ENCODE assay signal across 9 cellular contexts in the genomic region with DNA sequence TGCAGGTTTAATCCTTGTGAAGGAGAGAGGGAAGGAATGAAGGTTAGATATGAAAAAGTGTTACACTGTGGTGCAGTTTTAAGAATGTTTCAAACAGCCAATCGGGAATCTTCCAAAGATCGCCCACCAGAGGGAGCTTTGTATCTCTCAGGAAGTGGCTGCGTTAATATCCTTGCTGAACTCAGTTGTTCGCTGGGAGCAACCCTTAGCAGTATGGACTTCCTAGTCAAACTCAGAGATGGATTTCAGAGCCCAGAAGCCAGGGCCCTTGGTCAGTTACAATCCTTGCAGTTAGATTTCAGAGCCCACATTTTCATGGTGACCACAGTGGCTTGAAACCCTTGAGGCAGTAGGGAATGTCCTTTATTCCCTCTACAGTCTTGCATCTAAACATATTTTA.
DNase-seq lines count a peak whose midpoint lies in the region; ATAC-seq, FAIRE-seq and TF ChIP-seq lines count a peak whose summit lies in the region.
"Had no signal": no experiment of that assay in that cellular context is flagged by ENCODE, and none has a peak within 500 bp of the region (broad histone marks: within the 10 kb centered on the region; RNA-seq: fewer than 3 reads in every experiment).

No MANE protein-coding gene starts in this region.

- no peak overlapping the region for H3K4me3 Mint-ChIP-seq in activated CD8-positive, alpha-beta T cell treated with anti-CD3 and anti-CD28 coated beads for 36 hours
- H3K4me3 Mint-ChIP-seq: CD4-positive, CD25-positive, alpha-beta regulatory T cell had no signal

- no peaks in the 10 kb centered on the region for H3K4me1 Mint-ChIP-seq in activated CD8-positive, alpha-beta T cell treated with anti-CD3 and anti-CD28 coated beads for 36 hours (ENCODE audit: low read depth)

- DNase-seq in NOMO-1 treated with DMSO at 0.1 percent for 48 hours (lab: John Stamatoyannopoulos, UW; ENCODE audit: unreplicated experiment) (peak; percentile 28), NOMO-1 treated with dmso at 0.1 percent for 144 hours (lab: John Stamatoyannopoulos, UW; ENCODE audit: unreplicated experiment) (no peak), NB4 (ENCODE audit: low read depth) (peak; percentile 49), inferior parietal cortex (ENCODE audit: extremely low spot score) (peak; percentile 43), urothelium cell line (ENCODE audit: low spot score) (peak; percentile 21), DMS79 (lab: John Stamatoyannopoulos, UW) (no peak), NCI-H226 (no peak)
- peak; percentile 13 for DNase-seq in activated CD8-positive, alpha-beta T cell treated with anti-CD3 and anti-CD28 coated beads for 36 hours

- no peak overlapping the region for H3K27ac Mint-ChIP-seq in activated CD8-positive, alpha-beta T cell treated with anti-CD3 and anti-CD28 coated beads for 36 hours
- H3K27ac Mint-ChIP-seq: CD4-positive, CD25-positive, alpha-beta regulatory T cell had no signal

- no peak for TF ChIP-seq POLR2A in NB4 (IDR thresholded peaks at IDR 0.05; ENCODE audit: extremely low read depth, insufficient read length)

- H3K9me3 Mint-ChIP-seq in activated CD8-positive, alpha-beta T cell treated with anti-CD3 and anti-CD28 coated beads for 36 hours: no peaks in the 10 kb centered on the region

- intact Hi-C loops in activated CD8-positive, alpha-beta T cell treated with anti-CD3 and anti-CD28 coated beads for 36 hours (cut with micrococcal nuclease): no loop called here

- H3K4me3 ChIP-seq in NB4 (ENCODE audit: low read depth, low read length): no peak overlapping the region

- H3K36me3 Mint-ChIP-seq in activated CD8-positive, alpha-beta T cell treated with anti-CD3 and anti-CD28 coated beads for 36 hours (ENCODE audit: low read depth): no peaks in the 10 kb centered on the region
- H3K36me3 Mint-ChIP-seq: CD4-positive, CD25-positive, alpha-beta regulatory T cell had no signal

- ATAC-seq in activated CD8-positive, alpha-beta T cell treated with anti-CD3 and anti-CD28 coated beads for 36 hours: no peak

- no peaks in the 10 kb centered on the region for H3K27me3 Mint-ChIP-seq in activated CD8-positive, alpha-beta T cell treated with anti-CD3 and anti-CD28 coated beads for 36 hours
- H3K27me3 Mint-ChIP-seq: CD4-positive, CD25-positive, alpha-beta regulatory T cell had no signal

- FAIRE-seq in urothelium cell line (lab: Jason Lieb, UNC): no peak

- CTCF ChIA-PET in activated CD8-positive, alpha-beta T cell treated with anti-CD3 and anti-CD28 coated beads for 36 hours (lab: Charles Lee): interaction anchor here (0.9 to 1.2 kb wide), 2 partner anchors 9 to 10 kb away, joined by 3 read pairs; no protein-coding TSS in a partner anchor

- POLR2A ChIA-PET in activated CD8-positive, alpha-beta T cell treated with anti-CD3 and anti-CD28 coated beads for 36 hours (lab: Charles Lee): no interaction called here

- peak; percentile 48 for TF ChIP-seq CTCF in NB4 (IDR thresholded peaks at IDR 0.05; ENCODE audit: low read depth, low read length)
- TF ChIP-seq CTCF in activated CD8-positive, alpha-beta T cell treated with anti-CD3 and anti-CD28 coated beads for 36 hours (IDR thresholded peaks at IDR 0.05): no peak

Comparison
In these comparisons a context has a peak if more than half of its experiments do, and no peak if none do; other contexts are left out.
1. DNase-seq: peak in NOMO-1 treated with DMSO at 0.1 percent for 48 hours (single experiment), NB4 (single experiment), activated CD8-positive, alpha-beta T cell treated with anti-CD3 and anti-CD28 coated beads for 36 hours (single experiment), inferior parietal cortex (single experiment) and urothelium cell line (single experiment); none in NOMO-1 treated with dmso at 0.1 percent for 144 hours (single experiment), DMS79 (single experiment) and NCI-H226 (single experiment).